In genomic region chr1:205429742-205430464, GRCh38 we compare ENCODE assay signal across 10 cellular contexts. TPM values are rescaled to one million over a fixed set of nuclear protein-coding genes. Genes with fewer than 3 reads are reported as not detected.
DNase-seq lines count a peak whose midpoint lies in the region; ATAC-seq and TF ChIP-seq lines count a peak whose summit lies in the region.
"Had no signal": no experiment of that assay in that cellular context is flagged by ENCODE, and none has a peak within 500 bp of the region (broad histone marks: within the 10 kb centered on the region; RNA-seq: fewer than 3 reads in every experiment).

No MANE protein-coding gene starts in this region.

- H3K4me1 ChIP-seq in HCT116 (ENCODE audit: control insufficient read depth in 1 of 2, insufficient read depth in 2 of 2, low read length in 2 of 2) (peaks cover 0 to 16% of the 10 kb centered on the region in 2 experiments; a peak in 1 of 4 replicates), right atrium auricular region (peaks cover 0 to 12% of the 10 kb centered on the region in 2 donors)
- H3K4me1 ChIP-seq: pancreas had no signal

- no peak overlapping the region for H3K27ac ChIP-seq in HCT116 (ENCODE audit: low read depth, low read length)
- no peak overlapping the region for H3K27ac ChIP-seq in right atrium auricular region
- H3K27ac ChIP-seq: pancreas had no signal

- peaks cover 5% of the 10 kb centered on the region; the same call in 1 of the 2 replicates for H3K27me3 ChIP-seq in HCT116 (ENCODE audit: insufficient read depth, low read length)
- no peaks in the 10 kb centered on the region for H3K27me3 ChIP-seq in right atrium auricular region
- H3K27me3 ChIP-seq: pancreas had no signal

- no peak overlapping the region for H3K27ac Mint-ChIP-seq in activated T-helper 1 cell treated with anti-CD3 and anti-CD28 coated beads, Interleukin-12 subunit alpha, Interleukin-12 subunit beta, Interleukin-2, Interleukin-4 antibody, amounts not matched to agents 30 ng/mL and 10 ng/mL and 1 ng/mL, durations not matched to agents 14 hours and 24 hours and 36 hours
- no peak overlapping the region for H3K27ac Mint-ChIP-seq in HFFc6

- H3K4me2 ChIP-seq in HCT116 (ENCODE audit: low read length) = peak overlapping the region; percentile 71

- intact Hi-C loops in HCT116 (cut with micrococcal nuclease) = no loop called here
- intact Hi-C loops in activated T-helper 1 cell treated with anti-CD3 and anti-CD28 coated beads, Interleukin-12 subunit alpha, Interleukin-12 subunit beta, Interleukin-2, Interleukin-4 antibody, amounts not matched to agents 30 ng/mL and 10 ng/mL and 1 ng/mL, durations not matched to agents 14 hours and 24 hours and 36 hours (cut with micrococcal nuclease) = no loop called here

- TF ChIP-seq POLR2A in HCT116 (IDR thresholded peaks at IDR 0.05; ENCODE audit: borderline replicate concordance, extremely low read depth, insufficient read depth, insufficient read length) = no peak

- RAD21 ChIA-PET in HCT116 (lab: Charles Lee; ENCODE audit: low non-redundant PET in 1 of 2, low total read pairs in 2 of 2, uncharacterized antibody in 2 of 2, unreplicated experiment in 2 of 2) = interaction anchor here (1.1 to 2.0 kb wide), 2 partner anchors 33 to 55 kb away, joined by 3 to 7 read pairs; no protein-coding TSS in a partner anchor

- no peak overlapping the region for H3K9ac ChIP-seq in HCT116 (ENCODE audit: low read length)

- peaks cover 43% of the 10 kb centered on the region for H3K27me3 Mint-ChIP-seq in activated T-helper 1 cell treated with anti-CD3 and anti-CD28 coated beads, Interleukin-12 subunit alpha, Interleukin-12 subunit beta, Interleukin-2, Interleukin-4 antibody, amounts not matched to agents 30 ng/mL and 10 ng/mL and 1 ng/mL, durations not matched to agents 14 hours and 24 hours and 36 hours (ENCODE audit: insufficient read depth)
- peaks cover 63% of the 10 kb centered on the region for H3K27me3 Mint-ChIP-seq in HFFc6 (ENCODE audit: insufficient read depth)

- no TSS peak for BruUV-seq in HCT116 (replicated peaks; lab: Mats Ljungman, UMichigan)

- TF ChIP-seq RAD21 in HCT116 (IDR thresholded peaks at IDR 0.05; ENCODE audit: low read depth) = no peak

- no peaks in the 10 kb centered on the region for H4K20me1 ChIP-seq in HCT116 (ENCODE audit: insufficient read depth)

- no peaks in the 10 kb centered on the region for H3K79me2 ChIP-seq in HCT116 (ENCODE audit: insufficient read depth, low read length)

- ATAC-seq in HCT116 (no peak), HG02798 (IDR thresholded peaks at IDR 0.05; ENCODE audit: poor library complexity, unreplicated experiment) (no peak)

- H3K36me3 ChIP-seq in HCT116 (ENCODE audit: control insufficient read depth in 1 of 2, insufficient read depth in 2 of 2, low read length in 2 of 2) = no peaks in the 10 kb centered on the region
- no peaks in the 10 kb centered on the region for H3K36me3 ChIP-seq in right atrium auricular region
- H3K36me3 ChIP-seq: pancreas had no signal

- POLR2A ChIA-PET in HCT116 (lab: Charles Lee) = interaction anchor here (1.6 kb wide), 1 partner anchor 11 kb away, joined by 12 read pairs; no protein-coding TSS in a partner anchor

- H3K9me3 Mint-ChIP-seq in activated T-helper 1 cell treated with anti-CD3 and anti-CD28 coated beads, Interleukin-12 subunit alpha, Interleukin-12 subunit beta, Interleukin-2, Interleukin-4 antibody, amounts not matched to agents 30 ng/mL and 10 ng/mL and 1 ng/mL, durations not matched to agents 14 hours and 24 hours and 36 hours = no peaks in the 10 kb centered on the region
- no peaks in the 10 kb centered on the region for H3K9me3 Mint-ChIP-seq in HFFc6

- H3K9me3 ChIP-seq in HCT116 (ENCODE audit: control insufficient read depth in 1 of 2, insufficient read depth in 1 of 2, low read depth in 1 of 2, low read length in 2 of 2) (no peaks in the 10 kb centered on the region), right atrium auricular region (no peaks in the 10 kb centered on the region)
- H3K9me3 ChIP-seq: pancreas had no signal

- peak overlapping the region; percentile 68 for H3K4me3 Mint-ChIP-seq in activated T-helper 1 cell treated with anti-CD3 and anti-CD28 coated beads, Interleukin-12 subunit alpha, Interleukin-12 subunit beta, Interleukin-2, Interleukin-4 antibody, amounts not matched to agents 30 ng/mL and 10 ng/mL and 1 ng/mL, durations not matched to agents 14 hours and 24 hours and 36 hours
- H3K4me3 Mint-ChIP-seq in HFFc6 = no peak overlapping the region

- H3K4me3 ChIP-seq in HCT116 (replicated peaks in 1 of 2; ENCODE audit: low read depth in 1 of 2, low read length in 2 of 2) (no peak overlapping the region), right atrium auricular region (peak overlapping the region; percentile 50 to 57), skeletal muscle cell (ENCODE audit: low read depth, low read length) (peak overlapping the region; percentile 50)

- H3K9me2 ChIP-seq in HCT116 (ENCODE audit: insufficient read depth) = no peaks in the 10 kb centered on the region

- DNase-seq in HCT116 (ENCODE audit: low read depth, low spot score) = no peak
- DNase-seq in activated T-helper 1 cell treated with anti-CD3 and anti-CD28 coated beads, Interleukin-12 subunit alpha, Interleukin-12 subunit beta, Interleukin-2, Interleukin-4 antibody, amounts not matched to agents 30 ng/mL and 10 ng/mL and 1 ng/mL, durations not matched to agents 14 hours and 24 hours and 36 hours (ENCODE audit: low spot score) = no peak
- DNase-seq in right atrium auricular region (ENCODE audit: low spot score) = no peak
- no peak for DNase-seq in skeletal muscle cell (ENCODE audit: low read depth)
- DNase-seq in middle frontal gyrus (ENCODE audit: extremely low spot score, low spot score) = no peak
- no peak for DNase-seq in HFFc6
- no peak for DNase-seq in GF-D8 (lab: John Stamatoyannopoulos, UW)

- CTCF ChIA-PET in HCT116 (lab: Charles Lee) = interaction anchor here (0.9 to 2.6 kb wide), 10 partner anchors 11 to 159 kb away, joined by 3 to 24 read pairs (median 6); no protein-coding TSS in a partner anchor

- TF ChIP-seq CTCF in HCT116 (IDR thresholded peaks at IDR 0.05 in 2 of 3, conservative IDR thresholded peaks at IDR 0.05 in 1 of 3; ENCODE audit: borderline replicate concordance in 1 of 3, insufficient read depth in 1 of 3, low read depth in 2 of 3, low read length in 2 of 3) (no peak), right atrium auricular region (IDR thresholded peaks at IDR 0.05) (no peak), HFFc6 (IDR thresholded peaks at IDR 0.05) (no peak)

- H3K36me3 Mint-ChIP-seq in activated T-helper 1 cell treated with anti-CD3 and anti-CD28 coated beads, Interleukin-12 subunit alpha, Interleukin-12 subunit beta, Interleukin-2, Interleukin-4 antibody, amounts not matched to agents 30 ng/mL and 10 ng/mL and 1 ng/mL, durations not matched to agents 14 hours and 24 hours and 36 hours (ENCODE audit: low read depth) = no peaks in the 10 kb centered on the region
- no peaks in the 10 kb centered on the region for H3K36me3 Mint-ChIP-seq in HFFc6 (ENCODE audit: low read depth)

- peaks cover 16% of the 10 kb centered on the region for H3K4me1 Mint-ChIP-seq in activated T-helper 1 cell treated with anti-CD3 and anti-CD28 coated beads, Interleukin-12 subunit alpha, Interleukin-12 subunit beta, Interleukin-2, Interleukin-4 antibody, amounts not matched to agents 30 ng/mL and 10 ng/mL and 1 ng/mL, durations not matched to agents 14 hours and 24 hours and 36 hours (ENCODE audit: low read depth)
- H3K4me1 Mint-ChIP-seq in HFFc6 (ENCODE audit: low read depth) = no peaks in the 10 kb centered on the region

- H2AFZ ChIP-seq in HCT116 (ENCODE audit: low read depth, low read length, poor library complexity, severe bottlenecking) = no peak overlapping the region

TF ChIP-seq in HCT116, 20 proteins besides CTCF, POLR2A, EP300 and RAD21:
- TF ChIP-seq SRF (IDR thresholded peaks at IDR 0.05; ENCODE audit: low read depth) (no peak), ELF1 (IDR thresholded peaks at IDR 0.05; ENCODE audit: borderline replicate concordance, low read depth) (no peak), EZH2phosphoT487 (IDR thresholded peaks at IDR 0.05; ENCODE audit: borderline replicate concordance) (no peak), SIN3A (IDR thresholded peaks at IDR 0.05; ENCODE audit: low read depth) (no peak), CEBPB (IDR thresholded peaks at IDR 0.05; ENCODE audit: low read depth) (no peak), JUND (IDR thresholded peaks at IDR 0.05) (no peak), POLR2AphosphoS5 (IDR thresholded peaks at IDR 0.05; ENCODE audit: low read depth, low read length) (no peak), EZH2 (IDR thresholded peaks at IDR 0.05) (no peak), CBX3 (IDR thresholded peaks at IDR 0.05; ENCODE audit: low read depth) (no peak), FOSL1 (IDR thresholded peaks at IDR 0.05; ENCODE audit: low read depth) (no peak), EGR1 (IDR thresholded peaks at IDR 0.05; ENCODE audit: low read depth) (no peak)

RNA-seq across cellular contexts. Expression of gene LEMD1, which starts 8.0 kb away (rescaled TPM):
- total RNA-seq in HCT116 (2021; ENCODE audit: unreplicated experiment) (11.9 TPM), right atrium auricular region (not detected)
- 14.9 and 21.8 TPM in 2 replicates for polyA plus RNA-seq in HCT116 (2012)
- not detected in 2 replicates for total RNA-seq in activated T-helper 1 cell treated with anti-CD3 and anti-CD28 coated beads, Interleukin-12 subunit alpha, Interleukin-12 subunit beta, Interleukin-2, Interleukin-4 antibody, amounts not matched to agents 30 ng/mL and 10 ng/mL and 1 ng/mL, durations not matched to agents 14 hours and 24 hours and 36 hours
- not detected for total RNA-seq in HFFc6 (2021; fragmentation: NEBNext Ultra II Directional; extraction: Animal tissue kit (Norgen Biotek cat#: 25700))
- total RNA-seq: LHCN-M2 had no signal
- polyA plus RNA-seq: pancreas had no signal

RNA-seq across cellular contexts. Expression of gene BLACAT1, which starts 25.9 kb away (rescaled TPM):
- 3.9 TPM for total RNA-seq in HCT116 (2021; ENCODE audit: unreplicated experiment)
- polyA plus RNA-seq in HCT116 (2012) = 3.2 and 4.4 TPM in 2 replicates
- 0.16 and 0.24 TPM in 2 replicates for total RNA-seq in activated T-helper 1 cell treated with anti-CD3 and anti-CD28 coated beads, Interleukin-12 subunit alpha, Interleukin-12 subunit beta, Interleukin-2, Interleukin-4 antibody, amounts not matched to agents 30 ng/mL and 10 ng/mL and 1 ng/mL, durations not matched to agents 14 hours and 24 hours and 36 hours
- total RNA-seq in right atrium auricular region = under 1 TPM; 0.24 to 0.26 TPM
- not detected for total RNA-seq in HFFc6 (2021; fragmentation: NEBNext Ultra II Directional; extraction: Animal tissue kit (Norgen Biotek cat#: 25700))
- total RNA-seq: LHCN-M2 had no signal

Comparison
In these comparisons a context has a peak if more than half of its experiments do, and no peak if none do; other contexts are left out.
1. H3K4me3 ChIP-seq: peak in right atrium auricular region (2 of 2) and skeletal muscle cell (single experiment); none in HCT116 (0 of 2).
2. RNA of gene LEMD1, which starts 8.0 kb away (total RNA-seq): 11.9 TPM in HCT116 (single experiment); not detected in activated T-helper 1 cell treated with anti-CD3 and anti-CD28 coated beads, Interleukin-12 subunit alpha, Interleukin-12 subunit beta, Interleukin-2, Interleukin-4 antibody, amounts not matched to agents 30 ng/mL and 10 ng/mL and 1 ng/mL, durations not matched to agents 14 hours and 24 hours and 36 hours, not detected in right atrium auricular region and not detected in HFFc6; every median in the first group is over 10 times any median in the second.